Comparison of ENCODE assay signal across 8 cellular contexts in the genomic region with DNA sequence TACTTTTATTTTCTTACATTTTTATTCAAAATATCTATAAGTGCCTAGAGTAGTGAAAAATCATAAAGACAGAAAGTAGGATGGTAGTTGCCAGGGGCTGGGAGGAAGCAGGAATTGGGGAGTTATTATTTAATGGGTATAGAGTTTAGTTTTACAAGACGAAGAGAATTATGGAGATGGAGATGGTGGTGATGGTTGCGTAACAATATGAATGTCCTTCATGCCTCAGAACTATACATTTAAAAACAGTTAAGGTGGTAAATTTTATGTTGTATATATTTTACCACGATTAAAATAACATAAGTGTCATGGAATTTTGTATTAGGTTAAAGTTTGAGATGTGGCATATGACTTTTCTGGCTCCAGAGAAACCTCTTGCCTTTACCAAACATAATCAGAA.
"Had no signal": no experiment of that assay in that cellular context is flagged by ENCODE, and none has a peak within 500 bp of the region (broad histone marks: within the 10 kb centered on the region; RNA-seq: fewer than 3 reads in every experiment).

No MANE protein-coding gene starts in this region.

- H3K36me3 ChIP-seq: HAP-1 had no signal

- H3K4me3 Mint-ChIP-seq: GM23338, HFFc6 had no signal

- H3K4me1 ChIP-seq: HAP-1 had no signal

- H3K9me3 Mint-ChIP-seq: GM23338, HFFc6 had no signal

- H3K4me3 ChIP-seq: GM23338, HAP-1 had no signal

- H3K36me3 Mint-ChIP-seq: IgD-negative memory B cell had no signal

- ATAC-seq: GM23338, HCT116 had no signal

- H3K27ac ChIP-seq: HL-60 had no signal

- H2AFZ ChIP-seq: GM23338 had no signal

- H3K27ac Mint-ChIP-seq: GM23338, HFFc6 had no signal

- DNase-seq: H7, HFFc6, KG1 had no signal

- H3K4me2 ChIP-seq: GM23338 had no signal
